8 cellular contexts compared by ENCODE assay signal in the genomic region with DNA sequence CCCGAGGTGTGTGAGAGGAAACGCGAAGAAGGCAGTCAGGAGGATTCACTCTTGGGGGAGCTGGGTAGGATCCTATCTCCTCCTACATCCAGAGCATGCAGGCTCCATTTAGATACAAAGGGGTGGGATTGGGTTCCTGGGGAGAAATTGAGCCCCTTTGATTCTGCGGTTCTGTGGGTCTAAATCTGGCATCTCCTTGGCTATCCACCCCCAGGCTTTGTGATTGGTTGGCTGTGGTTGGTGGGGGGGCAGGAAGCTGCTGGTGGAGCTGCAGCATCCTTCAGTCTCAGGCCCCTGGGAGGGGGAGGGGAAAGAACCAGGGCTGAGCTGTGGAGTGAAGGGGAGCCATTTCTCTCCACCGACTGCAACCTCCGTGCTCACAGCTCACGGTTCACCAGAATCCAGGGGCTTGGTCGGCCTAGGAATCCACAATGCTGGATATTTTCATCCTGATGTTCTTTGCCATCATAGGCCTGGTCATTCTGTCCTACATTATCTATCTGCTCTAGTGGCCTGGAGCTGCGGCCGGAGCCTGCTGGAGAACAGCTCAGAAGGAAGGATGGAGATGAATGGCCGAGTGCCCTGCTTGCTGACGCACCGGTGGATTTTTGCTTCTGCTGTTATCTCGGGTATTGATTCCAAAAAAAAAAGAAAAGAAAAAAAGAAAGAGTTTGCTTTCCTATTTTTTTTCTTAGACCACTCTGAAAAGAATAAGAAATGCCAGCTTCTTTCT.
DNase-seq lines count a peak whose midpoint lies in the region; ATAC-seq and TF ChIP-seq lines count a peak whose summit lies in the region.

A gene (plus strand): TSS at position 352 of the 733 bp plus-strand sequence.

- peak; percentile 62 for ATAC-seq in activated CD8-positive, alpha-beta memory T cell treated with anti-CD3 and anti-CD28 coated beads, Interleukin-2, amount 10 ng/mL, durations not matched to agents 7 days and 5 days
- ATAC-seq in HG02571 (IDR thresholded peaks at IDR 0.05; ENCODE audit: unreplicated experiment) (no peak), GM21528 (IDR thresholded peaks at IDR 0.05; ENCODE audit: low FRiP score, unreplicated experiment) (no peak), GM21423 (IDR thresholded peaks at IDR 0.05; ENCODE audit: unreplicated experiment) (no peak)

- H3K9me2 ChIP-seq in DOHH2 (replicated peaks; ENCODE audit: control insufficient read depth, low read length) = no peaks in the 10 kb centered on the region

- H3K36me3 Mint-ChIP-seq in activated CD8-positive, alpha-beta memory T cell treated with anti-CD3 and anti-CD28 coated beads, Interleukin-2, amount 10 ng/mL, durations not matched to agents 7 days and 5 days = peaks cover 3% of the 10 kb centered on the region

- H3K27ac ChIP-seq in DOHH2 (ENCODE audit: low read depth, low read length) = no peak within 1 kb of the TSS
- H3K27ac ChIP-seq in smooth muscle cell (ENCODE audit: low read depth) = no peak within 1 kb of the TSS

- WGBS in smooth muscle cell (ENCODE audit: low lambda C conversion rate) = 67% methylated on average over 13 of the region's 14 CpGs

- H3K79me2 ChIP-seq in DOHH2 (ENCODE audit: control insufficient read depth, low read length) = no peaks in the 10 kb centered on the region
- no peaks in the 10 kb centered on the region for H3K79me2 ChIP-seq in smooth muscle cell (ENCODE audit: low read depth)

- CTCF ChIA-PET in activated CD8-positive, alpha-beta memory T cell treated with anti-CD3 and anti-CD28 coated beads, Interleukin-2, amount 10 ng/mL, durations not matched to agents 7 days and 5 days (lab: Charles Lee) = interaction anchor here (1.0 to 5.1 kb wide), 20 partner anchors 8 to 249 kb away, joined by 3 to 55 read pairs (median 4); a partner anchor contains a TSS

- H3K4me2 ChIP-seq in DOHH2 (ENCODE audit: low read length) = peak within 1 kb of the TSS; percentile 32
- no peak within 1 kb of the TSS for H3K4me2 ChIP-seq in smooth muscle cell

- no peak within 1 kb of the TSS for H2AFZ ChIP-seq in smooth muscle cell (ENCODE audit: low read depth)

- H3F3A ChIP-seq in DOHH2 (ENCODE audit: control insufficient read depth, insufficient read depth) (peaks cover 4% of the 10 kb centered on the region), smooth muscle cell (ENCODE audit: low read depth) (peaks cover 23% of the 10 kb centered on the region)

- no peak for TF ChIP-seq CTCF in DOHH2 (IDR thresholded peaks at IDR 0.05; ENCODE audit: low read depth, low read length, poor library complexity, severe bottlenecking)
- no peak for TF ChIP-seq CTCF in smooth muscle cell (IDR thresholded peaks at IDR 0.05; ENCODE audit: borderline replicate concordance, insufficient read depth, poor library complexity, severe bottlenecking)

- H3K9ac ChIP-seq in smooth muscle cell (ENCODE audit: low read depth) = no peak within 1 kb of the TSS

- peak within 1 kb of the TSS; percentile 67 for H3K27ac Mint-ChIP-seq in activated CD8-positive, alpha-beta memory T cell treated with anti-CD3 and anti-CD28 coated beads, Interleukin-2, amount 10 ng/mL, durations not matched to agents 7 days and 5 days

- H4K20me1 ChIP-seq in DOHH2 (ENCODE audit: control insufficient read depth, insufficient read depth, low read depth, low read length) (no peaks in the 10 kb centered on the region), smooth muscle cell (ENCODE audit: low read depth) (peaks cover 17% of the 10 kb centered on the region)

- DNase-seq in activated CD8-positive, alpha-beta memory T cell treated with anti-CD3 and anti-CD28 coated beads, Interleukin-2, amount 10 ng/mL, durations not matched to agents 7 days and 5 days = peak; percentile 83
- DNase-seq in globus pallidus (ENCODE audit: low spot score) = peak; percentile 92
- peak; percentile 96 for DNase-seq in putamen (ENCODE audit: low spot score)
- DNase-seq in smooth muscle cell (lab: John Stamatoyannopoulos, UW; ENCODE audit: unreplicated experiment) = no peak

- H3K9me3 ChIP-seq in DOHH2 (ENCODE audit: control insufficient read depth, insufficient read depth, low read length) (no peaks in the 10 kb centered on the region), smooth muscle cell (replicated peaks; ENCODE audit: low read depth) (no peaks in the 10 kb centered on the region)

- H3K27me3 ChIP-seq in DOHH2 (ENCODE audit: control insufficient read depth, low read length) (no peaks in the 10 kb centered on the region), smooth muscle cell (ENCODE audit: low read depth) (no peaks in the 10 kb centered on the region)

- no peaks in the 10 kb centered on the region for H3K27me3 Mint-ChIP-seq in activated CD8-positive, alpha-beta memory T cell treated with anti-CD3 and anti-CD28 coated beads, Interleukin-2, amount 10 ng/mL, durations not matched to agents 7 days and 5 days

- H3K36me3 ChIP-seq in DOHH2 (ENCODE audit: control insufficient read depth, low read length) (no peaks in the 10 kb centered on the region), smooth muscle cell (ENCODE audit: low read depth) (no peaks in the 10 kb centered on the region)

- H3K4me3 ChIP-seq in DOHH2 (ENCODE audit: low read length) = no peak within 1 kb of the TSS
- H3K4me3 ChIP-seq in smooth muscle cell = no peak within 1 kb of the TSS

- H3K4me1 ChIP-seq in DOHH2 (ENCODE audit: control insufficient read depth, low read length) = peaks cover 36% of the 10 kb centered on the region
- peaks cover 24% of the 10 kb centered on the region for H3K4me1 ChIP-seq in smooth muscle cell (ENCODE audit: low read depth)

- H3K9me3 Mint-ChIP-seq in activated CD8-positive, alpha-beta memory T cell treated with anti-CD3 and anti-CD28 coated beads, Interleukin-2, amount 10 ng/mL, durations not matched to agents 7 days and 5 days (ENCODE audit: low read depth) = no peaks in the 10 kb centered on the region

- H3K4me1 Mint-ChIP-seq in activated CD8-positive, alpha-beta memory T cell treated with anti-CD3 and anti-CD28 coated beads, Interleukin-2, amount 10 ng/mL, durations not matched to agents 7 days and 5 days = peaks cover 34% of the 10 kb centered on the region

- H3K4me3 Mint-ChIP-seq in activated CD8-positive, alpha-beta memory T cell treated with anti-CD3 and anti-CD28 coated beads, Interleukin-2, amount 10 ng/mL, durations not matched to agents 7 days and 5 days = peak within 1 kb of the TSS; percentile 58
